8 cellular contexts compared by ENCODE assay signal in genomic region chr3:39668420-39668819, GRCh38.
DNase-seq lines count a peak whose midpoint lies in the region; ATAC-seq and TF ChIP-seq lines count a peak whose summit lies in the region.

No MANE protein-coding gene starts in this region.

- no peak overlapping the region for H3K27ac ChIP-seq in Peyer's patch
- H3K27ac ChIP-seq in endodermal cell (ENCODE audit: low read depth, low read length) = no peak overlapping the region
- no peak overlapping the region for H3K27ac ChIP-seq in neuronal stem cell (replicated peaks; ENCODE audit: low read length)
- no peak overlapping the region for H3K27ac ChIP-seq in CD8-positive, alpha-beta memory T cell (ENCODE audit: low read depth, low read length)

- H2BK5ac ChIP-seq in neuronal stem cell (ENCODE audit: low read length) = no peak overlapping the region

- H3K36me3 Mint-ChIP-seq in activated naive CD8-positive, alpha-beta T cell treated with anti-CD3 and anti-CD28 coated beads, Interleukin-2, amount 50 U/mL, for 24 hours (ENCODE audit: low read depth) = no peaks in the 10 kb centered on the region
- no peaks in the 10 kb centered on the region for H3K36me3 Mint-ChIP-seq in activated naive CD8-positive, alpha-beta T cell treated with anti-CD3 and anti-CD28 coated beads for 36 hours
- no peaks in the 10 kb centered on the region for H3K36me3 Mint-ChIP-seq in endodermal cell (ENCODE audit: low read depth)
- H3K36me3 Mint-ChIP-seq in CD8-positive, alpha-beta memory T cell = no peaks in the 10 kb centered on the region

- H2BK12ac ChIP-seq in neuronal stem cell (ENCODE audit: low read length) = no peak overlapping the region

- H3K27me3 Mint-ChIP-seq in activated naive CD8-positive, alpha-beta T cell treated with anti-CD3 and anti-CD28 coated beads, Interleukin-2, amount 50 U/mL, for 24 hours = no peaks in the 10 kb centered on the region
- peaks cover 22% of the 10 kb centered on the region for H3K27me3 Mint-ChIP-seq in activated naive CD8-positive, alpha-beta T cell treated with anti-CD3 and anti-CD28 coated beads for 36 hours
- H3K27me3 Mint-ChIP-seq in endodermal cell (ENCODE audit: insufficient read depth) = no peaks in the 10 kb centered on the region
- H3K27me3 Mint-ChIP-seq in CD8-positive, alpha-beta memory T cell = peaks cover 0 to 8% of the 10 kb centered on the region in 2 donors

- no peak overlapping the region for H3K23ac ChIP-seq in neuronal stem cell (ENCODE audit: low read depth, low read length, poor library complexity)

- H3K4ac ChIP-seq in neuronal stem cell (ENCODE audit: low read length) = no peak overlapping the region

- no peak overlapping the region for H3K9ac ChIP-seq in endodermal cell (ENCODE audit: extremely low read depth, low read length, poor library complexity, severe bottlenecking)
- no peak overlapping the region for H3K9ac ChIP-seq in neuronal stem cell (ENCODE audit: low read depth, low read length, poor library complexity)

- ATAC-seq in activated naive CD8-positive, alpha-beta T cell treated with anti-CD3 and anti-CD28 coated beads, Interleukin-2, amount 50 U/mL, for 24 hours = no peak
- ATAC-seq in HG03280 (IDR thresholded peaks at IDR 0.05; ENCODE audit: unreplicated experiment) = peak; percentile 72
- no peak for ATAC-seq in omental fat pad (ENCODE audit: low FRiP score)

- no peak overlapping the region for H4K91ac ChIP-seq in neuronal stem cell (ENCODE audit: low read depth, low read length, poor library complexity)

- H3K9me3 ChIP-seq in Peyer's patch (no peaks in the 10 kb centered on the region), endodermal cell (ENCODE audit: control insufficient read depth, low read length) (peaks cover 14% of the 10 kb centered on the region), neuronal stem cell (replicated peaks in 1 of 2; ENCODE audit: control insufficient read depth in 2 of 2, insufficient read depth in 1 of 2, low read depth in 1 of 2, low read length in 2 of 2) (no peaks in the 10 kb centered on the region)
- H3K9me3 ChIP-seq in CD8-positive, alpha-beta memory T cell (ENCODE audit: low read length) = no peaks in the 10 kb centered on the region

- H3K27me3 ChIP-seq in Peyer's patch (no peaks in the 10 kb centered on the region), endodermal cell (ENCODE audit: control insufficient read depth, insufficient read depth, low read length, poor library complexity, severe bottlenecking) (no peaks in the 10 kb centered on the region), neuronal stem cell (ENCODE audit: control insufficient read depth in 3 of 3, insufficient read depth in 3 of 3, low read depth in 1 of 3, low read length in 3 of 3) (no peaks in the 10 kb centered on the region)
- H3K27me3 ChIP-seq in CD8-positive, alpha-beta memory T cell (ENCODE audit: insufficient read depth, low read length, poor library complexity, severe bottlenecking) = no peaks in the 10 kb centered on the region

- no peak overlapping the region for H2AFZ ChIP-seq in neuronal stem cell (ENCODE audit: low read length)

- H3K14ac ChIP-seq in neuronal stem cell (ENCODE audit: low read length) = no peak overlapping the region

- H3K36me3 ChIP-seq in Peyer's patch (no peaks in the 10 kb centered on the region), endodermal cell (ENCODE audit: control insufficient read depth, insufficient read depth, low read length) (no peaks in the 10 kb centered on the region), neuronal stem cell (replicated peaks in 1 of 2; ENCODE audit: control insufficient read depth in 2 of 2, insufficient read depth in 2 of 2, low read length in 2 of 2) (no peaks in the 10 kb centered on the region)
- no peaks in the 10 kb centered on the region for H3K36me3 ChIP-seq in CD8-positive, alpha-beta memory T cell (ENCODE audit: insufficient read depth, low read length)

- TF ChIP-seq CTCF in Peyer's patch (IDR thresholded peaks at IDR 0.05) = peak in 4 of 6 experiments; percentile 42 to 53 (median 48)
- TF ChIP-seq CTCF in endodermal cell (conservative IDR thresholded peaks at IDR 0.05) = peak; percentile 87
- no peak for TF ChIP-seq CTCF in omental fat pad (IDR thresholded peaks at IDR 0.05)

- 52% methylated on average over 5 of the region's 5 CpGs; no CpG with 5 or more reads in 1 of the 2 experiments for WGBS in endodermal cell (ENCODE audit: insufficient coverage in 1 of 2, insufficient read length in 1 of 2), 2 experiments
- WGBS in neuronal stem cell (ENCODE audit: extremely low coverage in 2 of 2, insufficient read length in 2 of 2, insufficient replicate concordance in 1 of 2), 2 donors = no CpG with 5 or more reads among the region's 5 CpGs

- H3K4me1 Mint-ChIP-seq in activated naive CD8-positive, alpha-beta T cell treated with anti-CD3 and anti-CD28 coated beads, Interleukin-2, amount 50 U/mL, for 24 hours = no peaks in the 10 kb centered on the region
- no peaks in the 10 kb centered on the region for H3K4me1 Mint-ChIP-seq in activated naive CD8-positive, alpha-beta T cell treated with anti-CD3 and anti-CD28 coated beads for 36 hours
- H3K4me1 Mint-ChIP-seq in endodermal cell = peaks cover 29% of the 10 kb centered on the region
- no peaks in the 10 kb centered on the region for H3K4me1 Mint-ChIP-seq in CD8-positive, alpha-beta memory T cell

- H3K79me1 ChIP-seq in neuronal stem cell (ENCODE audit: low read depth, low read length) = no peaks in the 10 kb centered on the region

- H3K4me3 ChIP-seq in Peyer's patch (no peak overlapping the region), endodermal cell (ENCODE audit: low read length) (no peak overlapping the region), neuronal stem cell (ENCODE audit: low read length in 2 of 2) (no peak overlapping the region)
- H3K4me3 ChIP-seq in CD8-positive, alpha-beta memory T cell (ENCODE audit: low read length) = no peak overlapping the region

- CTCF ChIA-PET in CD8-positive, alpha-beta memory T cell (lab: Charles Lee) = no interaction called here

- H3K27ac Mint-ChIP-seq in activated naive CD8-positive, alpha-beta T cell treated with anti-CD3 and anti-CD28 coated beads, Interleukin-2, amount 50 U/mL, for 24 hours = no peak overlapping the region
- no peak overlapping the region for H3K27ac Mint-ChIP-seq in activated naive CD8-positive, alpha-beta T cell treated with anti-CD3 and anti-CD28 coated beads for 36 hours
- H3K27ac Mint-ChIP-seq in endodermal cell = no peak overlapping the region
- H3K27ac Mint-ChIP-seq in CD8-positive, alpha-beta memory T cell = no peak overlapping the region

- DNase-seq in activated naive CD8-positive, alpha-beta T cell treated with anti-CD3 and anti-CD28 coated beads, Interleukin-2, amount 50 U/mL, for 24 hours = peak; percentile 2
- no peak for DNase-seq in activated naive CD8-positive, alpha-beta T cell treated with anti-CD3 and anti-CD28 coated beads for 36 hours
- DNase-seq in Peyer's patch (no peak), endodermal cell (peak; percentile 49), neuronal stem cell (ENCODE audit: low spot score) (peak; percentile 33), omental fat pad (ENCODE audit: low spot score) (no peak)
- DNase-seq in CD8-positive, alpha-beta memory T cell = no peak

- H2BK15ac ChIP-seq in neuronal stem cell (ENCODE audit: low read length) = no peak overlapping the region

- no peak overlapping the region for H3K18ac ChIP-seq in neuronal stem cell (ENCODE audit: low read length)

- H3K4me2 ChIP-seq in neuronal stem cell (ENCODE audit: insufficient read depth, low read length, poor library complexity, severe bottlenecking) = no peak overlapping the region

- POLR2A ChIA-PET in CD8-positive, alpha-beta memory T cell (lab: Charles Lee) = no interaction called here

- no peak overlapping the region for H3K4me3 Mint-ChIP-seq in activated naive CD8-positive, alpha-beta T cell treated with anti-CD3 and anti-CD28 coated beads, Interleukin-2, amount 50 U/mL, for 24 hours
- H3K4me3 Mint-ChIP-seq in activated naive CD8-positive, alpha-beta T cell treated with anti-CD3 and anti-CD28 coated beads for 36 hours = no peak overlapping the region
- no peak overlapping the region for H3K4me3 Mint-ChIP-seq in endodermal cell
- no peak overlapping the region for H3K4me3 Mint-ChIP-seq in CD8-positive, alpha-beta memory T cell

- no peak overlapping the region for H2BK120ac ChIP-seq in neuronal stem cell (ENCODE audit: low read depth, low read length)

- H3K4me1 ChIP-seq in Peyer's patch (no peaks in the 10 kb centered on the region), endodermal cell (ENCODE audit: control insufficient read depth, insufficient read depth, low read length) (peaks cover 14% of the 10 kb centered on the region), neuronal stem cell (ENCODE audit: control insufficient read depth in 2 of 2, insufficient read depth in 1 of 2, low read depth in 1 of 2, low read length in 2 of 2) (no peaks in the 10 kb centered on the region)
- H3K4me1 ChIP-seq in CD8-positive, alpha-beta memory T cell (ENCODE audit: insufficient read depth, low read length) = no peaks in the 10 kb centered on the region

- no peak for TF ChIP-seq POLR2A in Peyer's patch (IDR thresholded peaks at IDR 0.05)

- H4K8ac ChIP-seq in neuronal stem cell (ENCODE audit: low read depth, low read length) = no peak overlapping the region

- no peaks in the 10 kb centered on the region for H3K9me3 Mint-ChIP-seq in activated naive CD8-positive, alpha-beta T cell treated with anti-CD3 and anti-CD28 coated beads, Interleukin-2, amount 50 U/mL, for 24 hours
- H3K9me3 Mint-ChIP-seq in activated naive CD8-positive, alpha-beta T cell treated with anti-CD3 and anti-CD28 coated beads for 36 hours = no peaks in the 10 kb centered on the region
- H3K9me3 Mint-ChIP-seq in endodermal cell = no peaks in the 10 kb centered on the region
- H3K9me3 Mint-ChIP-seq in CD8-positive, alpha-beta memory T cell = peaks cover 0 to 2% (median 0%) of the 10 kb centered on the region in 5 donors

- H2AK5ac ChIP-seq in neuronal stem cell (ENCODE audit: low read depth, low read length) = no peak overlapping the region

Comparison
In these comparisons a context has a peak if more than half of its experiments do, and no peak if none do; other contexts are left out.
1. DNase-seq: peak in activated naive CD8-positive, alpha-beta T cell treated with anti-CD3 and anti-CD28 coated beads, Interleukin-2, amount 50 U/mL, for 24 hours (single experiment), endodermal cell (single experiment) and neuronal stem cell (single experiment); none in activated naive CD8-positive, alpha-beta T cell treated with anti-CD3 and anti-CD28 coated beads for 36 hours (single experiment), Peyer's patch (0 of 3), CD8-positive, alpha-beta memory T cell (0 of 5) and omental fat pad (single experiment).
2. CTCF ChIP-seq: peak in Peyer's patch (4 of 6) and endodermal cell (single experiment); none in omental fat pad (0 of 3).